In genomic region chr17:12815642-12816141, GRCh38 we compare ENCODE assay signal across 14 cellular contexts. TPM values are rescaled to one million over a fixed set of nuclear protein-coding genes. Genes with fewer than 3 reads are reported as not detected.
DNase-seq lines count a peak whose midpoint lies in the region; ATAC-seq and TF ChIP-seq lines count a peak whose summit lies in the region.
"Had no signal": no experiment of that assay in that cellular context is flagged by ENCODE, and none has a peak within 500 bp of the region (broad histone marks: within the 10 kb centered on the region; RNA-seq: fewer than 3 reads in every experiment).

No MANE protein-coding gene starts in this region.

- H3K27me3 Mint-ChIP-seq in mesothelial cell of epicardium (ENCODE audit: low read depth) = no peaks in the 10 kb centered on the region

- peaks cover 21% of the 10 kb centered on the region for H3K9me3 Mint-ChIP-seq in mesothelial cell of epicardium

- no peak overlapping the region for H2BK15ac ChIP-seq in neuronal stem cell (ENCODE audit: low read length)

- H3K4me3 Mint-ChIP-seq in mesothelial cell of epicardium = no peak overlapping the region
- H3K4me3 Mint-ChIP-seq: activated T-cell treated with anti-CD3 and anti-CD28 coated beads, Interleukin-2, amount 50 U/mL, for 4 hours; naive thymus-derived CD4-positive, alpha-beta T cell had no signal

- peaks cover 2% of the 10 kb centered on the region for H3K36me3 Mint-ChIP-seq in mesothelial cell of epicardium
- H3K36me3 Mint-ChIP-seq: naive thymus-derived CD4-positive, alpha-beta T cell had no signal

- no CpG with 5 or more reads among the region's 3 CpGs for WGBS in neuronal stem cell (ENCODE audit: extremely low coverage in 2 of 2, insufficient read length in 2 of 2, insufficient replicate concordance in 1 of 2), 2 donors

- no peak overlapping the region for H4K91ac ChIP-seq in neuronal stem cell (ENCODE audit: low read depth, low read length, poor library complexity)

- no peak overlapping the region for H4K8ac ChIP-seq in neuronal stem cell (ENCODE audit: low read depth, low read length)

- no peak overlapping the region for H3K23ac ChIP-seq in neuronal stem cell (ENCODE audit: low read depth, low read length, poor library complexity)

- no peak overlapping the region for H3K14ac ChIP-seq in neuronal stem cell (ENCODE audit: low read length)

- DNase-seq in GM19240 (ENCODE audit: insufficient read length, low spot score) (peak; percentile 40), KBM-7 (peak; percentile 89), cerebellar cortex (ENCODE audit: low spot score) (no peak), mesothelial cell of epicardium (ENCODE audit: low spot score in 2 of 2, unreplicated experiment in 2 of 2) (no peak), neuronal stem cell (ENCODE audit: low spot score) (no peak)
- DNase-seq in stimulated activated CD4-positive, alpha-beta T cell treated with anti-CD3 and anti-CD28 coated beads, Interleukin-12 subunit alpha, Interleukin-12 subunit beta, amount 100 ng/mL, for 4 hours = no peak
- DNase-seq: activated T-cell treated with anti-CD3 and anti-CD28 coated beads, Interleukin-2, amount 50 U/mL, for 4 hours; heart left ventricle; naive thymus-derived CD4-positive, alpha-beta T cell; SK-N-SH; stimulated activated CD4-positive, alpha-beta T cell treated with anti-CD3 and anti-CD28 coated beads, Interleukin-2, amount 100 ng/mL, for 24 hours had no signal

- H2BK5ac ChIP-seq in neuronal stem cell (ENCODE audit: low read length) = no peak overlapping the region

- H3K36me3 ChIP-seq in BLaER1 = no peaks in the 10 kb centered on the region
- H3K36me3 ChIP-seq in neuronal stem cell (replicated peaks in 1 of 2; ENCODE audit: control insufficient read depth in 2 of 2, insufficient read depth in 2 of 2, low read length in 2 of 2) = no peaks in the 10 kb centered on the region
- H3K36me3 ChIP-seq: heart left ventricle, tibial nerve had no signal

- H3K9me3 ChIP-seq in BLaER1 (peaks cover 14% of the 10 kb centered on the region), neuronal stem cell (replicated peaks in 1 of 2; ENCODE audit: control insufficient read depth in 2 of 2, insufficient read depth in 1 of 2, low read depth in 1 of 2, low read length in 2 of 2) (no peaks in the 10 kb centered on the region)
- H3K9me3 ChIP-seq: SK-N-SH had no signal

- no peaks in the 10 kb centered on the region for H3K79me1 ChIP-seq in neuronal stem cell (ENCODE audit: low read depth, low read length)

- no peak overlapping the region for H2AK5ac ChIP-seq in neuronal stem cell (ENCODE audit: low read depth, low read length)

- H3K4me1 Mint-ChIP-seq in mesothelial cell of epicardium = peaks cover 19% of the 10 kb centered on the region
- H3K4me1 Mint-ChIP-seq: naive thymus-derived CD4-positive, alpha-beta T cell had no signal

- peak overlapping the region; percentile 58 for H3K4me2 ChIP-seq in BLaER1
- no peak overlapping the region for H3K4me2 ChIP-seq in neuronal stem cell (ENCODE audit: insufficient read depth, low read length, poor library complexity, severe bottlenecking)
- H3K4me2 ChIP-seq: SK-N-SH had no signal

- H3K4me3 ChIP-seq in BLaER1 (no peak overlapping the region), neuronal stem cell (ENCODE audit: low read length in 2 of 2) (no peak overlapping the region)
- H3K4me3 ChIP-seq: heart left ventricle, tibial nerve had no signal

- H3K27ac ChIP-seq in BLaER1 (peak overlapping the region; percentile 51), neuronal stem cell (replicated peaks; ENCODE audit: low read length) (no peak overlapping the region)
- H3K27ac ChIP-seq: heart left ventricle, tibial nerve had no signal

- no peak for TF ChIP-seq CTCF in mesothelial cell of epicardium (IDR thresholded peaks at IDR 0.05; ENCODE audit: unreplicated experiment)

- no peak overlapping the region for H3K9ac ChIP-seq in BLaER1
- no peak overlapping the region for H3K9ac ChIP-seq in neuronal stem cell (ENCODE audit: low read depth, low read length, poor library complexity)
- H3K9ac ChIP-seq: SK-N-SH had no signal

- no peak overlapping the region for H2BK12ac ChIP-seq in neuronal stem cell (ENCODE audit: low read length)

- ATAC-seq in HG02852 (IDR thresholded peaks at IDR 0.05; ENCODE audit: unreplicated experiment) = peak; percentile 100
- ATAC-seq: activated T-cell treated with anti-CD3 and anti-CD28 coated beads, Interleukin-2, amount 50 U/mL, for 4 hours; heart left ventricle; naive thymus-derived CD4-positive, alpha-beta T cell had no signal

- in situ Hi-C loops in KBM-7 (cut with MboI; ENCODE audit: low pct_unique_long_range_greater_than_20kb, low sequenced_read_pairs) = no loop called here

- peaks cover 19% of the 10 kb centered on the region for H3K4me1 ChIP-seq in BLaER1
- no peaks in the 10 kb centered on the region for H3K4me1 ChIP-seq in neuronal stem cell (ENCODE audit: control insufficient read depth in 2 of 2, insufficient read depth in 1 of 2, low read depth in 1 of 2, low read length in 2 of 2)
- H3K4me1 ChIP-seq: heart left ventricle, tibial nerve had no signal

- no peaks in the 10 kb centered on the region for H4K20me1 ChIP-seq in BLaER1

- H2AFZ ChIP-seq in neuronal stem cell (ENCODE audit: low read length) = no peak overlapping the region

- H3K27me3 ChIP-seq in BLaER1 = no peaks in the 10 kb centered on the region
- H3K27me3 ChIP-seq in neuronal stem cell (ENCODE audit: control insufficient read depth in 3 of 3, insufficient read depth in 3 of 3, low read depth in 1 of 3, low read length in 3 of 3) = no peaks in the 10 kb centered on the region
- H3K27me3 ChIP-seq: heart left ventricle, tibial nerve had no signal

- no peak overlapping the region for H3K27ac Mint-ChIP-seq in mesothelial cell of epicardium
- H3K27ac Mint-ChIP-seq: naive thymus-derived CD4-positive, alpha-beta T cell had no signal

- H2BK120ac ChIP-seq in neuronal stem cell (ENCODE audit: low read depth, low read length) = no peak overlapping the region

- H3K18ac ChIP-seq in neuronal stem cell (ENCODE audit: low read length) = no peak overlapping the region

- H3K4ac ChIP-seq in neuronal stem cell (ENCODE audit: low read length) = no peak overlapping the region

RNA-seq across cellular contexts. Expression of gene ARHGAP44, which starts 26.4 kb away (rescaled TPM):
- 11.5 to 12.5 TPM (median 11.7 TPM) in 3 replicates for total RNA-seq in mesothelial cell of epicardium
- polyA plus RNA-seq in neuronal stem cell (2013, experiment 1 of 2) = 6.8 TPM
- 6.9 TPM for polyA plus RNA-seq in neuronal stem cell (2013, experiment 2 of 2)
- total RNA-seq: naive thymus-derived CD4-positive, alpha-beta T cell had no signal

Comparison
In these comparisons a context has a peak if more than half of its experiments do, and no peak if none do; other contexts are left out.
1. DNase-seq: peak in GM19240 (single experiment) and KBM-7 (single experiment); none in cerebellar cortex (single experiment), mesothelial cell of epicardium (0 of 2), neuronal stem cell (single experiment) and stimulated activated CD4-positive, alpha-beta T cell treated with anti-CD3 and anti-CD28 coated beads, Interleukin-12 subunit alpha, Interleukin-12 subunit beta, amount 100 ng/mL, for 4 hours (single experiment).